Comparison of ENCODE assay signal across 8 cellular contexts in the genomic region with DNA sequence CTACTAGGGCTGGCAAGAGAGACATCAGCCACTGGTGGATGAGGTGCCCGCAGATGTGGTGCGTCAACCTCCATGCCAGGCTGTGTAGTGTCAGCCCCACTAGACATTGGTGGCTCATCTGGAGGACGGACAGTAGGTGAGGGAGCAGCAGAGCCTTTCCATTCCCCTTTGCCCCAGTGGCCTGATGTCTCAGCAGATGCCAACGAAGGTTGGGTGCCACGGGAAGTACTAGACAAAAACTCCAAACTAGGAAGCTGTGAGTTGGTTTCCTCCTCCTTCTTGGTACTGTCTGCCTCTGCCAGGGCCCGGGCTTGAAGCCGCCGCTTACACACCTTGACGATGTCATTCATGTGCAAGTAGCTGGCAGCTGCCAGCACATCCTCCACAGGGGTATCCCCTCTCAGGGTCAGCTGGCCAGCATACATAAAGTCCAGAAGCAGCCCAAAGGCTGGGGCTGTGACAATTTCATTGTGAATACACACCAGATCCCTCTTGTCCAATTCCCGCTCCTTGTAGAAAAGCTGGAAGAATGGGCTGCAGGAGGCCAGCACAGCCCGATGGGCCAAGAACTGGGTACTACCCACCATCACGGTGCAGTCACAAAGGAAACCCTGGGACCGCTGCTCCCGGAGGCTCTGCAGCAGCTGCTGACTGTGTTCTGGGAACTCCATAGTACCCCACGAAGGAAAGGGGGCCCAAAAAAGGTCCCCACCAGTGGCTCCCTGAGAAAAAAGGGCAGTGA. TPM values are rescaled to one million over a fixed set of nuclear protein-coding genes. Genes with fewer than 3 reads are reported as not detected.
DNase-seq lines count a peak whose midpoint lies in the region; ATAC-seq and TF ChIP-seq lines count a peak whose summit lies in the region.

No MANE protein-coding gene starts in this region.

- peak overlapping the region; percentile 89 for H3K4me3 ChIP-seq in HAP-1

- peaks cover 22% of the 10 kb centered on the region for H3K4me1 Mint-ChIP-seq in activated B cell treated with CpG ODN at 0.5 μM for 24 hours
- peaks cover 20% of the 10 kb centered on the region for H3K4me1 Mint-ChIP-seq in stimulated activated effector memory CD8-positive, alpha-beta T cell treated with anti-CD3 and anti-CD28 coated beads, Interleukin-12 subunit alpha, Interleukin-12 subunit beta, amount 100 ng/mL, for 72 hours

- H3K36me3 ChIP-seq in HAP-1 (replicated peaks), result peaks cover 15% of the 10 kb centered on the region

- no peaks in the 10 kb centered on the region for H3K9me3 ChIP-seq in HAP-1

- POLR2A ChIA-PET in activated B cell treated with CpG ODN at 0.5 μM for 24 hours (lab: Charles Lee), result interaction anchor here (0.6 to 5.1 kb wide), 56 partner anchors 9 to 1559 kb away, joined by 3 to 193 read pairs (median 5); a partner anchor contains a TSS

- no peak for TF ChIP-seq CTCF in activated B cell treated with CpG ODN at 0.5 μM for 24 hours (IDR thresholded peaks at IDR 0.05)

- in situ Hi-C loops in HAP-1 (cut with MboI; ENCODE audit: low sequenced_read_pairs), result no loop called here

- H3K27me3 ChIP-seq in HAP-1 (ENCODE audit: low read depth), result no peaks in the 10 kb centered on the region

- no peak for DNase-seq in HAP-1 (ENCODE audit: low spot score in 2 of 2)
- DNase-seq in activated B cell treated with CpG ODN at 0.5 μM for 24 hours, result no peak
- no peak for DNase-seq in left ventricle myocardium superior
- peak in 1 of 2 donors; percentile 11 for DNase-seq in stimulated activated effector memory CD8-positive, alpha-beta T cell treated with anti-CD3 and anti-CD28 coated beads, Interleukin-12 subunit alpha, Interleukin-12 subunit beta, amount 100 ng/mL, for 72 hours (ENCODE audit: low spot score in 2 of 2)
- no peak for DNase-seq in NK-92 (lab: John Stamatoyannopoulos, UW; ENCODE audit: unreplicated experiment)
- DNase-seq in central memory CD4-positive, alpha-beta T cell, result no peak

- H3K27me3 Mint-ChIP-seq in activated B cell treated with CpG ODN at 0.5 μM for 24 hours, result no peaks in the 10 kb centered on the region

- intact Hi-C loops in activated B cell treated with CpG ODN at 0.5 μM for 24 hours (cut with micrococcal nuclease), result loop anchor here (1.0 to 5.0 kb wide), 3 partner anchors 8 to 631 kb away; a partner anchor contains a TSS
- intact Hi-C loops in left ventricle myocardium superior (cut with micrococcal nuclease), result no loop called here

- CTCF ChIA-PET in activated B cell treated with CpG ODN at 0.5 μM for 24 hours (lab: Charles Lee), result interaction anchor here (1.2 to 2.4 kb wide), 7 partner anchors 19 to 128 kb away, joined by 3 to 13 read pairs (median 4); a partner anchor contains a TSS

- ATAC-seq in activated B cell treated with CpG ODN at 0.5 μM for 24 hours (ENCODE audit: low read depth) (no peak), left ventricle myocardium superior (peak; percentile 1), GM18907 (IDR thresholded peaks at IDR 0.05; ENCODE audit: unreplicated experiment) (no peak), GM21576 (IDR thresholded peaks at IDR 0.05; ENCODE audit: unreplicated experiment) (no peak)
- no peak for ATAC-seq in stimulated activated effector memory CD8-positive, alpha-beta T cell treated with anti-CD3 and anti-CD28 coated beads, Interleukin-12 subunit alpha, Interleukin-12 subunit beta, amount 100 ng/mL, for 72 hours

- peaks cover 28% of the 10 kb centered on the region for H3K36me3 Mint-ChIP-seq in activated B cell treated with CpG ODN at 0.5 μM for 24 hours (ENCODE audit: low read depth)
- H3K36me3 Mint-ChIP-seq in stimulated activated effector memory CD8-positive, alpha-beta T cell treated with anti-CD3 and anti-CD28 coated beads, Interleukin-12 subunit alpha, Interleukin-12 subunit beta, amount 100 ng/mL, for 72 hours, result peaks cover 25% of the 10 kb centered on the region

- peak overlapping the region; percentile 97 for H3K4me3 Mint-ChIP-seq in activated B cell treated with CpG ODN at 0.5 μM for 24 hours
- H3K4me3 Mint-ChIP-seq in stimulated activated effector memory CD8-positive, alpha-beta T cell treated with anti-CD3 and anti-CD28 coated beads, Interleukin-12 subunit alpha, Interleukin-12 subunit beta, amount 100 ng/mL, for 72 hours, result peak overlapping the region; percentile 87

- peaks cover 8% of the 10 kb centered on the region for H3K4me1 ChIP-seq in HAP-1

- H3K9me3 Mint-ChIP-seq in activated B cell treated with CpG ODN at 0.5 μM for 24 hours, result no peaks in the 10 kb centered on the region
- no peaks in the 10 kb centered on the region for H3K9me3 Mint-ChIP-seq in stimulated activated effector memory CD8-positive, alpha-beta T cell treated with anti-CD3 and anti-CD28 coated beads, Interleukin-12 subunit alpha, Interleukin-12 subunit beta, amount 100 ng/mL, for 72 hours

- H3K27ac Mint-ChIP-seq in activated B cell treated with CpG ODN at 0.5 μM for 24 hours, result peak overlapping the region; percentile 99
- peak overlapping the region; percentile 92 for H3K27ac Mint-ChIP-seq in stimulated activated effector memory CD8-positive, alpha-beta T cell treated with anti-CD3 and anti-CD28 coated beads, Interleukin-12 subunit alpha, Interleukin-12 subunit beta, amount 100 ng/mL, for 72 hours

RNA-seq across cellular contexts. Expression of a gene that starts 0.8 kb away (rescaled TPM):
- total RNA-seq in activated B cell treated with CpG ODN at 0.5 μM for 24 hours, result 17.6 and 19.9 TPM in 2 replicates
- total RNA-seq in left ventricle myocardium superior, result 10.1 TPM

RNA-seq across cellular contexts. Expression of a gene that starts 8.2 kb away (rescaled TPM):
- total RNA-seq in activated B cell treated with CpG ODN at 0.5 μM for 24 hours (109 and 116 TPM in 2 replicates), left ventricle myocardium superior (43.5 TPM)

RNA-seq across cellular contexts. Expression of a gene that starts 18.0 kb away (rescaled TPM):
- 32.9 and 38.6 TPM in 2 replicates for total RNA-seq in activated B cell treated with CpG ODN at 0.5 μM for 24 hours
- 8.8 TPM for total RNA-seq in left ventricle myocardium superior

RNA-seq across cellular contexts. Expression of a gene that starts 24.9 kb away (rescaled TPM):
- total RNA-seq in activated B cell treated with CpG ODN at 0.5 μM for 24 hours (35.5 and 44.0 TPM in 2 replicates), left ventricle myocardium superior (15.1 TPM)

RNA-seq across cellular contexts. Expression of a gene that starts 25.9 kb away (rescaled TPM):
- total RNA-seq in activated B cell treated with CpG ODN at 0.5 μM for 24 hours (58.2 and 63.9 TPM in 2 replicates), left ventricle myocardium superior (35.8 TPM)
